Comparison of ENCODE assay signal across 1 cellular context in the genomic region with DNA sequence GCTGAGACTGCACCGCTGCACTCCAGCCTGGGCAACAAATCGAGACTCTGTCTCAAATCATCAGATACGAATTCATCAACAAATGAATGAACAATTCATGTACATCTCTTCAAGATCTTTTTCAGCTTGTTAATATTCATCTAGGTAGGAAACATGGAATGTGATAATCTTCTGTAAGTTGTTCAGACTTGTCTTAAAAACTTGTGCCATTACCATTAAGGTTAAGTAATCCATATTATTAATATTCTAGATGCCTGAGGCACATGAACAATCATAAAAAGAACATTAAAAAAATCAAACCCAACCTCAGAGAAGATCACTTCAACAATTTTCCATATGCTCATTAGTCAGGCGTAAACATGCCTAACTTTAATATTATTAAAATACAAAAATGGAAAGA.
TF ChIP-seq lines count a peak whose summit lies in the region.

No MANE protein-coding gene starts in this region.

TF ChIP-seq in IMR-90, 13 proteins besides CTCF, POLR2A, EP300 and RAD21:
- no peak for TF ChIP-seq RCOR1 (IDR thresholded peaks at IDR 0.05; ENCODE audit: insufficient replicate concordance, low read length)
